In the genomic region with DNA sequence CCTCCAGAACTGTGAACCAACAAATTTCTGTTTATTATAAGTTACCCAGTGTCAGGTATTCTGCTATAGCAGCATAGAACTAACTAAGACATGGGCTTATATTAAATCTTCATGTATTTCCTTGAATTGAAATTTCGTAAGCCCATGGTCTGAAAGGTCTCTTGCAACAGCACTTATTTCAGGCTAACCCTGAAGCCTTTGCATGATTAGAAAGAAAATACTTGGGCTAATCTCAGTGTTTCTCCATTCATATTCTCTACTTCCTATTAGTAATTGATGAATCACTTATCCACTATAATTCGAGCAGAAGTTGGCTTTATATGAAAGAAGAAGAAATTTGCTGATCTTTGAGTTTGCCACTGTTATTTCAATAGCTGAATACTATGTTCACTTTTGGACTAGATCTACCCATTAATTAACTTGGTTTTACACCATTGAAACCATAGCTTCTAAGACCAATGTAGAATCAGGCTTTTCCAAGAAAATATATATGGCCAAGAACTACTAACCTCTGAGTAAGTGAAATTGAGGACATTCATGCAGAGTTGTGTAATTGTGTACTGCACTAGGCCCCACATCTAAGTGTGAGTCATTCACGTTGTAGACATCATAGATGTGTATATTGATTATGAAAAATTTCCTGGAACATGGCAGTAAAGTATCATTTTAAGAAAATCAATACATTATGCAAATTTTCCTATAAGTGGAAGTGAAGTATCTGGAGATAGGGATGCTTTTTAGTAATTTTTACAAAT, we compare ENCODE assay signal across 19 cellular contexts.
"Had no signal": no experiment of that assay in that cellular context is flagged by ENCODE, and none has a peak within 500 bp of the region (broad histone marks: within the 10 kb centered on the region; RNA-seq: fewer than 3 reads in every experiment).

No MANE protein-coding gene starts in this region.

- H3K27me3 ChIP-seq: esophagus squamous epithelium, gastrocnemius medialis, pancreas, sigmoid colon, spleen, stomach, upper lobe of right lung had no signal

- H3K27ac ChIP-seq: esophagus squamous epithelium, gastrocnemius medialis, pancreas, sigmoid colon, spleen, stomach, thoracic aorta, upper lobe of right lung had no signal

- H3K36me3 Mint-ChIP-seq: memory B cell had no signal

- H3K36me3 ChIP-seq: esophagus squamous epithelium, gastrocnemius medialis, pancreas, sigmoid colon, spleen, stomach, thoracic aorta, upper lobe of right lung had no signal

- ATAC-seq: activated CD8-positive, alpha-beta T cell treated with anti-CD3 and anti-CD28 coated beads for 36 hours; activated T-cell treated with anti-CD3 and anti-CD28 coated beads, Interleukin-2, amount 50 U/mL, for 4 hours; gastrocnemius medialis; left ventricle myocardium superior; mucosa of descending colon; naive thymus-derived CD4-positive, alpha-beta T cell; pancreas; T-helper 17 cell; upper lobe of right lung had no signal

- H3K27ac Mint-ChIP-seq: activated CD8-positive, alpha-beta T cell treated with anti-CD3 and anti-CD28 coated beads for 36 hours; activated naive CD4-positive, alpha-beta T cell treated with anti-CD3 and anti-CD28 coated beads, Interleukin-2, amount 50 U/mL, for 24 hours; memory B cell; T-helper 17 cell had no signal

- DNase-seq: activated CD4-positive, alpha-beta T cell treated with anti-CD3 and anti-CD28 coated beads for 4 hours; activated CD8-positive, alpha-beta T cell treated with anti-CD3 and anti-CD28 coated beads for 36 hours; activated effector memory CD4-positive, alpha-beta T cell treated with anti-CD3 and anti-CD28 coated beads, Interleukin-2, amount 50 U/mL, for 16 hours; activated T-cell treated with anti-CD3 and anti-CD28 coated beads, Interleukin-2, amount 50 U/mL, for 4 hours; cerebellar nuclear complex; esophagus squamous epithelium; gastrocnemius medialis; left ventricle myocardium superior; mucosa of descending colon; naive thymus-derived CD4-positive, alpha-beta T cell; pancreas; sigmoid colon; spleen; stomach; T-helper 17 cell; upper lobe of right lung had no signal

- H3K9me3 ChIP-seq: gastrocnemius medialis, mucosa of descending colon, pancreas, sigmoid colon, thoracic aorta, upper lobe of right lung had no signal

- H3K27me3 Mint-ChIP-seq: activated CD8-positive, alpha-beta T cell treated with anti-CD3 and anti-CD28 coated beads for 36 hours; activated naive CD4-positive, alpha-beta T cell treated with anti-CD3 and anti-CD28 coated beads, Interleukin-2, amount 50 U/mL, for 24 hours; memory B cell; naive thymus-derived CD4-positive, alpha-beta T cell; T-helper 17 cell had no signal

- H3K4me1 ChIP-seq: esophagus squamous epithelium, gastrocnemius medialis, pancreas, sigmoid colon, spleen, stomach, upper lobe of right lung had no signal

- H3K4me3 Mint-ChIP-seq: activated CD8-positive, alpha-beta T cell treated with anti-CD3 and anti-CD28 coated beads for 36 hours; activated naive CD4-positive, alpha-beta T cell treated with anti-CD3 and anti-CD28 coated beads, Interleukin-2, amount 50 U/mL, for 24 hours; activated T-cell treated with anti-CD3 and anti-CD28 coated beads, Interleukin-2, amount 50 U/mL, for 4 hours; memory B cell; naive thymus-derived CD4-positive, alpha-beta T cell; T-helper 17 cell had no signal

- H3K4me1 Mint-ChIP-seq: memory B cell, T-helper 17 cell had no signal

- H3K4me3 ChIP-seq: esophagus squamous epithelium, gastrocnemius medialis, mucosa of descending colon, pancreas, sigmoid colon, spleen, stomach, thoracic aorta, upper lobe of right lung had no signal
